ENCODE assay signal across 1 cellular context in the genomic region with DNA sequence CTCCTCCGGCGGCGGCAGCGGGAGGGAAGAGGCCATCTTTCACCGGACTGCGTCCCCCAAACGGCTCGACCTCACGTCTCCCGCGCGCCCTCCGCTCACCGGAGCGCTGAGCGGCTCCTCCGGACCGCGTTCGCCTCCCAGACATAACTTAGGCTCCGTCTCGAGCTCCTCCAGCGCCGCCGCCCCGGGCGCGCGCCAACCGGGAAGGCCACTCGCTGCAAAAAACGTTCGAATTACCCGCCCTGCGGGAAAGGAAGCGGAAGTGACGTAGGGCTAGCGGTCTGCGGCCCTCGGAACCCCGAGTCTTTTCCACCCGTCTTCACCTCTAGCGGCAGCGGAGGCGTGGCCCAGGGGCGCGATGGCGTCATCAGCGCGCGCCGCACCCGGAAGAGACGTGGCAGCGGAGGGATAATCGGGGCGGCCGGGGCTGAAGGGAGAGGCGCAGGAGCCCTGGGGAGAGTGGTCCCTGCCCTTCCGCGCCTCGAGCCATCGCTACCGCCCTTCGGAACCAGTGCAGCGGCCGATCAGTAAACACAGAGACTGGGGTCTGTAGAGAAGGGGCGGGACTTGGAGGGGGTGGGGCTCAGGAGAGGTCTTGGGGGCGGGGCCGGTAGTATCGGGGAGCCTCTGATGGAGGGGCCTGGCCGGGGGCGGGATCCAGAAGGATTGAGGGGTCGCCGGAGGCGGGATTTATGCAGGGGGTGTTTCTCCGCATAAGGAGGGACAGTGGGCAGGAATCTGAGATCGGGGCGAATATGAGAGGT.
A peak's percentile ranks its signal among the peaks of the same experiment; 100 is the strongest.
TF ChIP-seq lines count a peak whose summit lies in the region.

A gene with protein sequence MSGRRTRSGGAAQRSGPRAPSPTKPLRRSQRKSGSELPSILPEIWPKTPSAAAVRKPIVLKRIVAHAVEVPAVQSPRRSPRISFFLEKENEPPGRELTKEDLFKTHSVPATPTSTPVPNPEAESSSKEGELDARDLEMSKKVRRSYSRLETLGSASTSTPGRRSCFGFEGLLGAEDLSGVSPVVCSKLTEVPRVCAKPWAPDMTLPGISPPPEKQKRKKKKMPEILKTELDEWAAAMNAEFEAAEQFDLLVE (minus strand): TSS at position 207 of the 764 bp plus-strand sequence. CDS start 62 bp downstream, at position 145.
A gene (plus strand): TSS at position 389 of the 764 bp plus-strand sequence. CDS start 477 bp downstream, outside the sequence.

TF ChIP-seq in K562, 482 proteins besides CTCF, POLR2A, EP300 and RAD21 (continued from another document and continues in another):
- TF ChIP-seq, protein P1, sequence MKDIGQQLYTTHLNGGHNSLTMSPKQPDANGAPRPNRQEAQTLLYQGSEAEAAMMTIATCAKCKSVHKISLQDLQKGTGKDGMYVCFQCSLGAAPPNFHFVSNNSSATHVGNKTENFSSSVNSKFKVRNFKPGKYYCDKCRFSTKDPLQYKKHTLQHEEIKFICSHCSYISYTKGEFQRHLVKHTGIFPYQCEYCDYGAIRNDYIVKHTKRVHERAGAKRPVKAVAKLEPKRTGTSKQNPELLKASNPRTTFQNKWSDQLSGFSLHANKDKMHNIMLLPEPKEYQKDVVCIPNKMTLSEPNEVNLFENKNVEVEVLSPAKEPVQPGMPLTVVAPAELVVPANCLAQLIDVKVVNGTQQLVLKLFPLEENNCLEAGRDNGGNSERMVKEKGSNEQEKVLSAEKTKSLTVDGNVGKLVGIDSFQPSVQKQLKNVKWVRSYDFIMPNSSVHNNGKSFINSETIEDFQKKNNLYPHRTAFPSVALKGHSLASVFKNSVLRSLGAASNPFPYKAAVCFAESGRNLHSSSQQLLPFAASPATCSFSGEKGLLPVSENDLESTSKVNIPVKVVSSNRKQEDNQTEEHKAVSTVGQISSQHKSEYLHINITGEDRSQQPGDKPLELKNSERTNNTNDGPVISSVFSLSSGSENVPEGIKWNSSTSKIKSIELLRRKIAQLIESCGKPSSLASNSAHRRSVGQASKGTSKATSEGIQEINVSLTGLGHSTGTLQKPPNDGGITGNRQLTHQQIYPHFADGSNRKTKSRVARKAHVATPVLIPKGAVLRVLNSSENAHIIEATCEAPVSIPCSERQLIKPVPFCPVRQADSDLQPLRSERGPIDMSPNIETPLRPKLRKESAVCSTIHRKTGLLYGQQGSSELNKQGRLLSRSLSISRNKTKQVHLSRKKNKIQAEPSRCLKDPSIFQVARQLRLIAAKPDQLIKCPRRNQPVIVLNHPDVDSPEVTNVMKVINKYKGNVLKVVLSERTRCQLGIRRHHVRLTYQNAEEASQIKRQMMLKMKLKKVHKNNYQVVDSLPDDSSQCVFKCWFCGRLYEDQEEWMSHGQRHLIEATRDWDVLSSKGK (CRISPR knock-in tag; IDR thresholded peaks at IDR 0.05) = no peak
- TF ChIP-seq HEY1 (CRISPR knock-in tag; IDR thresholded peaks at IDR 0.05; ENCODE audit: borderline replicate concordance) (no peak), HMGN3 (IDR thresholded peaks at IDR 0.05; ENCODE audit: borderline replicate concordance, extremely low read depth, insufficient read length, low read depth, low read length) (peak; percentile 89), ZNF146 (CRISPR knock-in tag; IDR thresholded peaks at IDR 0.05; ENCODE audit: unreplicated experiment) (no peak), ZFPM2 (CRISPR knock-in tag; IDR thresholded peaks at IDR 0.05) (no peak), ZNF124 (CRISPR knock-in tag; IDR thresholded peaks at IDR 0.05) (no peak), ZEB2 (IDR thresholded peaks at IDR 0.05) (no peak), CAMTA2 (CRISPR knock-in tag; conservative IDR thresholded peaks at IDR 0.05) (no peak), NR2C1 (IDR thresholded peaks at IDR 0.05) (peak; percentile 78), NR2C1 (tag; IDR thresholded peaks at IDR 0.05) (peak; percentile 75), STAT5B (CRISPR knock-in tag; IDR thresholded peaks at IDR 0.05) (no peak), HDAC6 (IDR thresholded peaks at IDR 0.05; ENCODE audit: low read depth, low read length) (no peak), BACH1 (tag; IDR thresholded peaks at IDR 0.05) (peak; percentile 63; the same call in 1 of the 2 replicates), TBP (optimal IDR thresholded peaks at IDR 0.05; ENCODE audit: low read depth, low read length) (peak; percentile 50), ZNF384 (IDR thresholded peaks at IDR 0.05; ENCODE audit: low read depth, low read length) (peak; percentile 47; the same call in 1 of the 2 replicates), PHTF2 (CRISPR knock-in tag; IDR thresholded peaks at IDR 0.05) (no peak), TCF7 (IDR thresholded peaks at IDR 0.05; ENCODE audit: borderline replicate concordance) (peak; percentile 70; the same call in 1 of the 2 replicates), HNRNPH1 (optimal IDR thresholded peaks at IDR 0.05; ENCODE audit: low read depth, low read length) (no peak), NR1H2 (CRISPR knock-in tag; IDR thresholded peaks at IDR 0.05) (peak; percentile 96; the same call in 1 of the 2 replicates), NR2C2 (CRISPR knock-in tag; IDR thresholded peaks at IDR 0.05) (peak; percentile 92), NR2C2 (tag; IDR thresholded peaks at IDR 0.05) (peak; percentile 95), ZNF644 (tag; IDR thresholded peaks at IDR 0.05; ENCODE audit: low read depth) (no peak), KAT8 (IDR thresholded peaks at IDR 0.05; ENCODE audit: low read depth) (no peak), GABPB2 (CRISPR knock-in tag; conservative IDR thresholded peaks at IDR 0.05) (no peak), JUNB (CRISPR knock-in tag; conservative IDR thresholded peaks at IDR 0.05) (no peak), XRCC5 (IDR thresholded peaks at IDR 0.05; ENCODE audit: low read depth, low read length) (no peak), NFATC3 (IDR thresholded peaks at IDR 0.05) (no peak), ZNF121 (CRISPR knock-in tag; conservative IDR thresholded peaks at IDR 0.05) (no peak), SRSF1 (IDR thresholded peaks at IDR 0.05; ENCODE audit: low read depth, low read length) (no peak), HNRNPLL (IDR thresholded peaks at IDR 0.05; ENCODE audit: low read depth, low read length, poor library complexity, severe bottlenecking) (peak; percentile 14), ZNF133 (CRISPR knock-in tag; IDR thresholded peaks at IDR 0.05) (0 out of 2 replicates have a peak, but pooled peaks have one; percentile 23), LCOR (CRISPR knock-in tag; IDR thresholded peaks at IDR 0.05) (peak; percentile 46; the same call in 1 of the 2 replicates), HNRNPK (IDR thresholded peaks at IDR 0.05; ENCODE audit: low read depth, low read length, poor library complexity, severe bottlenecking) (no peak), SUPT5H (IDR thresholded peaks at IDR 0.05) (peak; percentile 92), MED1 (CRISPR knock-in tag; IDR thresholded peaks at IDR 0.05; ENCODE audit: borderline replicate concordance) (no peak), OTX1 (CRISPR knock-in tag; IDR thresholded peaks at IDR 0.05) (no peak), PHB (CRISPR knock-in tag; IDR thresholded peaks at IDR 0.05) (no peak), DPF2 (IDR thresholded peaks at IDR 0.05) (no peak), ZBED1 (IDR thresholded peaks at IDR 0.05) (no peak), SMAD3 (CRISPR knock-in tag; conservative IDR thresholded peaks at IDR 0.05) (peak; percentile 20; the same call in 1 of the 2 replicates), ZNF217 (CRISPR knock-in tag; IDR thresholded peaks at IDR 0.05) (no peak), KDM1A (IDR thresholded peaks at IDR 0.05) (no peak)
- TF ChIP-seq, protein P2, sequence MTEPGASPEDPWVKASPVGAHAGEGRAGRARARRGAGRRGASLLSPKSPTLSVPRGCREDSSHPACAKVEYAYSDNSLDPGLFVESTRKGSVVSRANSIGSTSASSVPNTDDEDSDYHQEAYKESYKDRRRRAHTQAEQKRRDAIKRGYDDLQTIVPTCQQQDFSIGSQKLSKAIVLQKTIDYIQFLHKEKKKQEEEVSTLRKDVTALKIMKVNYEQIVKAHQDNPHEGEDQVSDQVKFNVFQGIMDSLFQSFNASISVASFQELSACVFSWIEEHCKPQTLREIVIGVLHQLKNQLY (CRISPR knock-in tag; conservative IDR thresholded peaks at IDR 0.05) = no peak
- TF ChIP-seq, protein P3, sequence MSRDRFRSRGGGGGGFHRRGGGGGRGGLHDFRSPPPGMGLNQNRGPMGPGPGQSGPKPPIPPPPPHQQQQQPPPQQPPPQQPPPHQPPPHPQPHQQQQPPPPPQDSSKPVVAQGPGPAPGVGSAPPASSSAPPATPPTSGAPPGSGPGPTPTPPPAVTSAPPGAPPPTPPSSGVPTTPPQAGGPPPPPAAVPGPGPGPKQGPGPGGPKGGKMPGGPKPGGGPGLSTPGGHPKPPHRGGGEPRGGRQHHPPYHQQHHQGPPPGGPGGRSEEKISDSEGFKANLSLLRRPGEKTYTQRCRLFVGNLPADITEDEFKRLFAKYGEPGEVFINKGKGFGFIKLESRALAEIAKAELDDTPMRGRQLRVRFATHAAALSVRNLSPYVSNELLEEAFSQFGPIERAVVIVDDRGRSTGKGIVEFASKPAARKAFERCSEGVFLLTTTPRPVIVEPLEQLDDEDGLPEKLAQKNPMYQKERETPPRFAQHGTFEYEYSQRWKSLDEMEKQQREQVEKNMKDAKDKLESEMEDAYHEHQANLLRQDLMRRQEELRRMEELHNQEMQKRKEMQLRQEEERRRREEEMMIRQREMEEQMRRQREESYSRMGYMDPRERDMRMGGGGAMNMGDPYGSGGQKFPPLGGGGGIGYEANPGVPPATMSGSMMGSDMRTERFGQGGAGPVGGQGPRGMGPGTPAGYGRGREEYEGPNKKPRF (IDR thresholded peaks at IDR 0.05; ENCODE audit: low read depth, low read length) = no peak
- TF ChIP-seq, protein P4, sequence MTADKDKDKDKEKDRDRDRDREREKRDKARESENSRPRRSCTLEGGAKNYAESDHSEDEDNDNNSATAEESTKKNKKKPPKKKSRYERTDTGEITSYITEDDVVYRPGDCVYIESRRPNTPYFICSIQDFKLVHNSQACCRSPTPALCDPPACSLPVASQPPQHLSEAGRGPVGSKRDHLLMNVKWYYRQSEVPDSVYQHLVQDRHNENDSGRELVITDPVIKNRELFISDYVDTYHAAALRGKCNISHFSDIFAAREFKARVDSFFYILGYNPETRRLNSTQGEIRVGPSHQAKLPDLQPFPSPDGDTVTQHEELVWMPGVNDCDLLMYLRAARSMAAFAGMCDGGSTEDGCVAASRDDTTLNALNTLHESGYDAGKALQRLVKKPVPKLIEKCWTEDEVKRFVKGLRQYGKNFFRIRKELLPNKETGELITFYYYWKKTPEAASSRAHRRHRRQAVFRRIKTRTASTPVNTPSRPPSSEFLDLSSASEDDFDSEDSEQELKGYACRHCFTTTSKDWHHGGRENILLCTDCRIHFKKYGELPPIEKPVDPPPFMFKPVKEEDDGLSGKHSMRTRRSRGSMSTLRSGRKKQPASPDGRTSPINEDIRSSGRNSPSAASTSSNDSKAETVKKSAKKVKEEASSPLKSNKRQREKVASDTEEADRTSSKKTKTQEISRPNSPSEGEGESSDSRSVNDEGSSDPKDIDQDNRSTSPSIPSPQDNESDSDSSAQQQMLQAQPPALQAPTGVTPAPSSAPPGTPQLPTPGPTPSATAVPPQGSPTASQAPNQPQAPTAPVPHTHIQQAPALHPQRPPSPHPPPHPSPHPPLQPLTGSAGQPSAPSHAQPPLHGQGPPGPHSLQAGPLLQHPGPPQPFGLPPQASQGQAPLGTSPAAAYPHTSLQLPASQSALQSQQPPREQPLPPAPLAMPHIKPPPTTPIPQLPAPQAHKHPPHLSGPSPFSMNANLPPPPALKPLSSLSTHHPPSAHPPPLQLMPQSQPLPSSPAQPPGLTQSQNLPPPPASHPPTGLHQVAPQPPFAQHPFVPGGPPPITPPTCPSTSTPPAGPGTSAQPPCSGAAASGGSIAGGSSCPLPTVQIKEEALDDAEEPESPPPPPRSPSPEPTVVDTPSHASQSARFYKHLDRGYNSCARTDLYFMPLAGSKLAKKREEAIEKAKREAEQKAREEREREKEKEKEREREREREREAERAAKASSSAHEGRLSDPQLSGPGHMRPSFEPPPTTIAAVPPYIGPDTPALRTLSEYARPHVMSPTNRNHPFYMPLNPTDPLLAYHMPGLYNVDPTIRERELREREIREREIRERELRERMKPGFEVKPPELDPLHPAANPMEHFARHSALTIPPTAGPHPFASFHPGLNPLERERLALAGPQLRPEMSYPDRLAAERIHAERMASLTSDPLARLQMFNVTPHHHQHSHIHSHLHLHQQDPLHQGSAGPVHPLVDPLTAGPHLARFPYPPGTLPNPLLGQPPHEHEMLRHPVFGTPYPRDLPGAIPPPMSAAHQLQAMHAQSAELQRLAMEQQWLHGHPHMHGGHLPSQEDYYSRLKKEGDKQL (CRISPR knock-in tag; IDR thresholded peaks at IDR 0.05; ENCODE audit: borderline replicate concordance) = no peak
- TF ChIP-seq, protein P5, sequence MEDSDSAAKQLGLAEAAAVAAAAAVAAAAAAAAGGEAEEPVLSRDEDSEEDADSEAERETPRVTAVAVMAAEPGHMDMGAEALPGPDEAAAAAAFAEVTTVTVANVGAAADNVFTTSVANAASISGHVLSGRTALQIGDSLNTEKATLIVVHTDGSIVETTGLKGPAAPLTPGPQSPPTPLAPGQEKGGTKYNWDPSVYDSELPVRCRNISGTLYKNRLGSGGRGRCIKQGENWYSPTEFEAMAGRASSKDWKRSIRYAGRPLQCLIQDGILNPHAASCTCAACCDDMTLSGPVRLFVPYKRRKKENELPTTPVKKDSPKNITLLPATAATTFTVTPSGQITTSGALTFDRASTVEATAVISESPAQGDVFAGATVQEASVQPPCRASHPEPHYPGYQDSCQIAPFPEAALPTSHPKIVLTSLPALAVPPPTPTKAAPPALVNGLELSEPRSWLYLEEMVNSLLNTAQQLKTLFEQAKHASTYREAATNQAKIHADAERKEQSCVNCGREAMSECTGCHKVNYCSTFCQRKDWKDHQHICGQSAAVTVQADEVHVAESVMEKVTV (CRISPR knock-in tag; IDR thresholded peaks at IDR 0.05) = peak; percentile 42; the same call in 1 of the 2 replicates
